Comparison of ENCODE assay signal across 9 cellular contexts in genomic region chr2:11752906-11753305, GRCh38. TPM values are rescaled to one million over a fixed set of nuclear protein-coding genes. Genes with fewer than 3 reads are reported as not detected.
DNase-seq lines count a peak whose midpoint lies in the region; ATAC-seq and TF ChIP-seq lines count a peak whose summit lies in the region.
"Had no signal": no experiment of that assay in that cellular context is flagged by ENCODE, and none has a peak within 500 bp of the region (broad histone marks: within the 10 kb centered on the region; RNA-seq: fewer than 3 reads in every experiment).

No MANE protein-coding gene starts in this region.

- peak overlapping the region; percentile 90 for H3K4me2 ChIP-seq in MM.1S (ENCODE audit: low read depth, low read length)

- H3K9me3 ChIP-seq in MM.1S (replicated peaks; ENCODE audit: insufficient read depth, low read length): no peaks in the 10 kb centered on the region

- no peaks in the 10 kb centered on the region for H3K9me2 ChIP-seq in MM.1S (replicated peaks; ENCODE audit: insufficient read depth, low read length)

- H3K4me1 ChIP-seq in MM.1S (ENCODE audit: low read length): peaks cover 73% of the 10 kb centered on the region

- H3K36me3 ChIP-seq in MM.1S (replicated peaks; ENCODE audit: insufficient read depth, low read length): no peaks in the 10 kb centered on the region; the same call in 1 of the 2 replicates

- no peaks in the 10 kb centered on the region for H3K27me3 Mint-ChIP-seq in activated naive CD8-positive, alpha-beta T cell treated with anti-CD3 and anti-CD28 coated beads, Interleukin-2, amount 50 U/mL, for 24 hours
- no peaks in the 10 kb centered on the region for H3K27me3 Mint-ChIP-seq in natural killer cell treated with Interleukin-12 subunit alpha and Interleukin-12 subunit beta and Interleukin-15 and Interleukin-18, amount 100 ng/mL, for 72 hours

- H3K79me2 ChIP-seq in MM.1S (ENCODE audit: low read length): peaks cover 85% of the 10 kb centered on the region

- peak overlapping the region; percentile 38 for H3K4me3 ChIP-seq in MM.1S (ENCODE audit: low read length)

- no peaks in the 10 kb centered on the region for H4K20me1 ChIP-seq in MM.1S (ENCODE audit: insufficient read depth, low read length)

- H3K9me3 Mint-ChIP-seq in activated naive CD8-positive, alpha-beta T cell treated with anti-CD3 and anti-CD28 coated beads, Interleukin-2, amount 50 U/mL, for 24 hours: no peaks in the 10 kb centered on the region
- H3K9me3 Mint-ChIP-seq in natural killer cell treated with Interleukin-12 subunit alpha and Interleukin-12 subunit beta and Interleukin-15 and Interleukin-18, amount 100 ng/mL, for 72 hours: no peaks in the 10 kb centered on the region

- TF ChIP-seq CTCF in MM.1S (IDR thresholded peaks at IDR 0.05; ENCODE audit: low read length) (no peak), GM10248 (IDR thresholded peaks at IDR 0.05; ENCODE audit: control extremely low read depth, extremely low read depth, low read depth, missing control alignments) (no peak)

- POLR2A ChIA-PET in GM10248 (lab: Yijun Ruan, JAX): no interaction called here

- CTCF ChIA-PET in GM10248 (lab: Yijun Ruan, JAX): interaction anchor here (0.6 to 7.1 kb wide), 9 partner anchors 9 to 65 kb away, joined by 3 to 45 read pairs (median 12); partner anchors contain the start of gene LPIN1

- peaks cover 96% of the 10 kb centered on the region for H3K4me1 Mint-ChIP-seq in activated naive CD8-positive, alpha-beta T cell treated with anti-CD3 and anti-CD28 coated beads, Interleukin-2, amount 50 U/mL, for 24 hours
- peaks cover 73 to 88% of the 10 kb centered on the region in 2 donors for H3K4me1 Mint-ChIP-seq in natural killer cell treated with Interleukin-12 subunit alpha and Interleukin-12 subunit beta and Interleukin-15 and Interleukin-18, amount 100 ng/mL, for 72 hours (ENCODE audit: low read depth in 2 of 2)

- H2AFZ ChIP-seq in MM.1S (ENCODE audit: low read length): no peak overlapping the region

- H3K4me3 Mint-ChIP-seq in activated naive CD8-positive, alpha-beta T cell treated with anti-CD3 and anti-CD28 coated beads, Interleukin-2, amount 50 U/mL, for 24 hours: peak overlapping the region; percentile 78
- peak overlapping the region; percentile 85 for H3K4me3 Mint-ChIP-seq in natural killer cell treated with Interleukin-12 subunit alpha and Interleukin-12 subunit beta and Interleukin-15 and Interleukin-18, amount 100 ng/mL, for 72 hours

- peak; percentile 36 for DNase-seq in DMS79 treated with DMSO at 0.1 percent for 48 hours (lab: John Stamatoyannopoulos, UW)
- no peak for DNase-seq in DMS79 (lab: John Stamatoyannopoulos, UW)
- DNase-seq in MM.1S: peak; percentile 47
- no peak for DNase-seq in activated naive CD8-positive, alpha-beta T cell treated with anti-CD3 and anti-CD28 coated beads, Interleukin-2, amount 50 U/mL, for 24 hours
- DNase-seq in natural killer cell treated with Interleukin-12 subunit alpha and Interleukin-12 subunit beta and Interleukin-15 and Interleukin-18, amount 100 ng/mL, for 72 hours (ENCODE audit: low spot score): no peak
- DNase-seq in GM10248 (ENCODE audit: extremely low spot score): no peak
- no peak for DNase-seq in GM19240 (ENCODE audit: insufficient read length, low spot score)
- no peak for DNase-seq in NCI-H82 (lab: John Stamatoyannopoulos, UW)

- H3K27ac ChIP-seq in MM.1S (ENCODE audit: low read length): peak overlapping the region; percentile 98
- H3K27ac ChIP-seq: 22Rv1 had no signal

- peaks cover 85% of the 10 kb centered on the region for H3F3A ChIP-seq in MM.1S (ENCODE audit: insufficient read depth, low read length)

- no peak for ATAC-seq in activated naive CD8-positive, alpha-beta T cell treated with anti-CD3 and anti-CD28 coated beads, Interleukin-2, amount 50 U/mL, for 24 hours
- no peak for ATAC-seq in natural killer cell treated with Interleukin-12 subunit alpha and Interleukin-12 subunit beta and Interleukin-15 and Interleukin-18, amount 100 ng/mL, for 72 hours

- peaks cover 1% of the 10 kb centered on the region for H3K36me3 Mint-ChIP-seq in activated naive CD8-positive, alpha-beta T cell treated with anti-CD3 and anti-CD28 coated beads, Interleukin-2, amount 50 U/mL, for 24 hours (ENCODE audit: low read depth)
- H3K36me3 Mint-ChIP-seq in natural killer cell treated with Interleukin-12 subunit alpha and Interleukin-12 subunit beta and Interleukin-15 and Interleukin-18, amount 100 ng/mL, for 72 hours: peaks cover 3% of the 10 kb centered on the region

- H3K9ac ChIP-seq in MM.1S (ENCODE audit: low read length): peak overlapping the region; percentile 88

- no peaks in the 10 kb centered on the region for H3K27me3 ChIP-seq in MM.1S (replicated peaks; ENCODE audit: insufficient read depth, low read length)

- H3K27ac Mint-ChIP-seq in activated naive CD8-positive, alpha-beta T cell treated with anti-CD3 and anti-CD28 coated beads, Interleukin-2, amount 50 U/mL, for 24 hours: peak overlapping the region; percentile 97
- H3K27ac Mint-ChIP-seq in natural killer cell treated with Interleukin-12 subunit alpha and Interleukin-12 subunit beta and Interleukin-15 and Interleukin-18, amount 100 ng/mL, for 72 hours: peak overlapping the region; percentile 91 to 95

RNA-seq across cellular contexts. Expression of gene LPIN1, which starts 6.5 kb away (rescaled TPM):
- 100 to 1,000 TPM in 1 of 2 donors, 10 to 100 TPM in 1; 63.0 to 112 TPM for total RNA-seq in natural killer cell treated with Interleukin-12 subunit alpha and Interleukin-12 subunit beta and Interleukin-15 and Interleukin-18, amount 100 ng/mL, for 72 hours

Comparison
In these comparisons a context has a peak if more than half of its experiments do, and no peak if none do; other contexts are left out.
1. DNase-seq: peak in DMS79 treated with DMSO at 0.1 percent for 48 hours (single experiment) and MM.1S (single experiment); none in DMS79 (single experiment), activated naive CD8-positive, alpha-beta T cell treated with anti-CD3 and anti-CD28 coated beads, Interleukin-2, amount 50 U/mL, for 24 hours (single experiment), natural killer cell treated with Interleukin-12 subunit alpha and Interleukin-12 subunit beta and Interleukin-15 and Interleukin-18, amount 100 ng/mL, for 72 hours (single experiment), GM10248 (single experiment), GM19240 (single experiment) and NCI-H82 (single experiment).